ENCODE assay signal across 10 cellular contexts in the genomic region with DNA sequence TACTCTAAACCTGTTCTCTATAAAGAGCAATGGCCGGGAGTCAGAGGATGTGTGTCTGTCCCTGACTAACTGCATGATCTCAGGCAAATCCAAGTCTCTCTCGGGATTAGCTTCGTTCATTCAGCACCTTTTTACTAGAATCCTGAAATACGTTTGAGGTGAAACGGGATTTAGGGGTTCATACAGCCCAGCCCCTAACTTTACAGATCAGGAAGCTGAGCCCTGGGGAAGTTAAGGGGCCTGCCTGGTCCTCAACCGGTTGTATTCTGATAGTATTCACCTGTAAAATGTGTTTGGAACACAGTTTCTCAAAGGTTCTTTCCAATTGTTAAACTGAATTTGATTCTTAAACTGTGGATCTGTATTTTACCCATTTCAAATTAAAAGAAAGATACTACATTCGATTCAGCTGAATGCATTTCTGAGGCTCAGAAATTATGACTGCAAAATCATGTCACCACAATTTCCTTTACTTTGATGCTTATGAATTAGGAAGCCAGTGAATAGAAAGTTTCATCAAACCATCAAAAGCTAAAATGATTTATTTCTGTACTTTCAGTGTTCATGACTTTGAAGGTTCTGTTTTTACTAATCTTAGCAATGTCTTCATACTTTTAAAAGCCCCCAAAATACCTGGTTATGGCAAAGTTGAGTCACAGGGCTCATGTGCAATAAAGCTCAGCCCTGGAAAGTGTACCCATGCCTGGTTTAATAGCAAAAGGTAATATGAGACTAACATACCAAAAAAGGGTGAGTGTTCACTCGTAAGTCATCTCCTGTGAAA. TPM values are rescaled to one million over a fixed set of nuclear protein-coding genes. Genes with fewer than 3 reads are reported as not detected.
DNase-seq lines count a peak whose midpoint lies in the region; ATAC-seq and TF ChIP-seq lines count a peak whose summit lies in the region.
"Had no signal": no experiment of that assay in that cellular context is flagged by ENCODE, and none has a peak within 500 bp of the region (broad histone marks: within the 10 kb centered on the region; RNA-seq: fewer than 3 reads in every experiment).

No MANE protein-coding gene starts in this region.

- ATAC-seq in GM21515 (IDR thresholded peaks at IDR 0.05; ENCODE audit: unreplicated experiment) (peak; percentile 50), HG03571 (IDR thresholded peaks at IDR 0.05; ENCODE audit: unreplicated experiment) (peak; percentile 48), lower lobe of right lung (no peak)
- peak; percentile 67 for ATAC-seq in activated naive CD8-positive, alpha-beta T cell treated with anti-CD3 and anti-CD28 coated beads, Interleukin-2, amount 10 ng/mL, durations not matched to agents 7 days and 5 days (ENCODE audit: low read depth)

- peak; percentile 75 for DNase-seq in GM06990 (ENCODE audit: extremely low read depth, insufficient read length)
- no peak for DNase-seq in activated naive CD8-positive, alpha-beta T cell treated with anti-CD3 and anti-CD28 coated beads, Interleukin-2, amount 10 ng/mL, durations not matched to agents 7 days and 5 days
- DNase-seq in SHP77 treated with DMSO at 0.1 percent for 48 hours (lab: John Stamatoyannopoulos, UW), result no peak
- DNase-seq in NCI-H748 treated with DMSO at 0.1 percent for 48 hours (lab: John Stamatoyannopoulos, UW), result no peak
- no peak for DNase-seq in DMS114 treated with DMSO at 0.1 percent for 48 hours (lab: John Stamatoyannopoulos, UW; ENCODE audit: unreplicated experiment)
- no peak for DNase-seq in lower lobe of right lung
- DNase-seq: Caco-2, KBM-7 had no signal

- no peak overlapping the region for H3K27ac ChIP-seq in lower lobe of right lung

- peak overlapping the region; percentile 95 for H3K27ac Mint-ChIP-seq in activated naive CD8-positive, alpha-beta T cell treated with anti-CD3 and anti-CD28 coated beads, Interleukin-2, amount 10 ng/mL, durations not matched to agents 7 days and 5 days

- H3K9me3 ChIP-seq in lower lobe of right lung, result no peaks in the 10 kb centered on the region
- H3K9me3 ChIP-seq: Caco-2 had no signal

- no peaks in the 10 kb centered on the region for H3K27me3 Mint-ChIP-seq in activated naive CD8-positive, alpha-beta T cell treated with anti-CD3 and anti-CD28 coated beads, Interleukin-2, amount 10 ng/mL, durations not matched to agents 7 days and 5 days

- no peak for TF ChIP-seq CTCF in GM06990 (IDR thresholded peaks at IDR 0.05; ENCODE audit: insufficient read depth, low read length, poor library complexity, severe bottlenecking)
- no peak for TF ChIP-seq CTCF in lower lobe of right lung (IDR thresholded peaks at IDR 0.05)

- no peaks in the 10 kb centered on the region for H3K36me3 Mint-ChIP-seq in activated naive CD8-positive, alpha-beta T cell treated with anti-CD3 and anti-CD28 coated beads, Interleukin-2, amount 10 ng/mL, durations not matched to agents 7 days and 5 days

- H3K4me3 Mint-ChIP-seq in activated naive CD8-positive, alpha-beta T cell treated with anti-CD3 and anti-CD28 coated beads, Interleukin-2, amount 10 ng/mL, durations not matched to agents 7 days and 5 days, result peak overlapping the region; percentile 70

- POLR2A ChIA-PET in activated naive CD8-positive, alpha-beta T cell treated with anti-CD3 and anti-CD28 coated beads, Interleukin-2, amount 10 ng/mL, durations not matched to agents 7 days and 5 days (lab: Charles Lee), result interaction anchor here (1.0 to 5.7 kb wide), 3 partner anchors 28 to 214 kb away, joined by 3 to 73 read pairs (median 32); partner anchors contain the start of gene EZH2

- H3K4me1 Mint-ChIP-seq in activated naive CD8-positive, alpha-beta T cell treated with anti-CD3 and anti-CD28 coated beads, Interleukin-2, amount 10 ng/mL, durations not matched to agents 7 days and 5 days, result peaks cover 51% of the 10 kb centered on the region

- H3K9me3 Mint-ChIP-seq in activated naive CD8-positive, alpha-beta T cell treated with anti-CD3 and anti-CD28 coated beads, Interleukin-2, amount 10 ng/mL, durations not matched to agents 7 days and 5 days, result no peaks in the 10 kb centered on the region

- intact Hi-C loops in lower lobe of right lung (cut with DNase I), result no loop called here

- H3K36me3 ChIP-seq in GM06990 (ENCODE audit: control insufficient read depth, insufficient read depth, low read length), result no peaks in the 10 kb centered on the region
- H3K36me3 ChIP-seq in lower lobe of right lung, result no peaks in the 10 kb centered on the region

- no peaks in the 10 kb centered on the region for H3K4me1 ChIP-seq in lower lobe of right lung

- H3K27me3 ChIP-seq in GM06990 (replicated peaks; ENCODE audit: control insufficient read depth, insufficient read depth, low read length), result no peaks in the 10 kb centered on the region
- peaks cover 15% of the 10 kb centered on the region for H3K27me3 ChIP-seq in lower lobe of right lung (ENCODE audit: low read depth)

- H3K4me3 ChIP-seq in GM06990 (replicated peaks; ENCODE audit: low read depth, low read length) (no peak overlapping the region; the same call in 1 of the 2 replicates), lower lobe of right lung (no peak overlapping the region)

RNA-seq across cellular contexts. Expression of gene EZH2, which starts 28.9 kb away (rescaled TPM):
- 10 to 100 TPM; 73.8 to 76.6 TPM for total RNA-seq in activated naive CD8-positive, alpha-beta T cell treated with anti-CD3 and anti-CD28 coated beads, Interleukin-2, amount 10 ng/mL, durations not matched to agents 7 days and 5 days
- total RNA-seq in lower lobe of right lung, result 3.5 TPM

Comparison
In these comparisons a context has a peak if more than half of its experiments do, and no peak if none do; other contexts are left out.
1. ATAC-seq: peak in GM21515 (single experiment), HG03571 (single experiment) and activated naive CD8-positive, alpha-beta T cell treated with anti-CD3 and anti-CD28 coated beads, Interleukin-2, amount 10 ng/mL, durations not matched to agents 7 days and 5 days (single experiment); none in lower lobe of right lung (0 of 2).
2. RNA of gene EZH2, which starts 28.9 kb away (total RNA-seq): 73.8 to 76.6 TPM in activated naive CD8-positive, alpha-beta T cell treated with anti-CD3 and anti-CD28 coated beads, Interleukin-2, amount 10 ng/mL, durations not matched to agents 7 days and 5 days; 3.5 TPM in lower lobe of right lung (single experiment); every median in the first group is over 10 times any median in the second.